15 cellular contexts compared by ENCODE assay signal in the genomic region with DNA sequence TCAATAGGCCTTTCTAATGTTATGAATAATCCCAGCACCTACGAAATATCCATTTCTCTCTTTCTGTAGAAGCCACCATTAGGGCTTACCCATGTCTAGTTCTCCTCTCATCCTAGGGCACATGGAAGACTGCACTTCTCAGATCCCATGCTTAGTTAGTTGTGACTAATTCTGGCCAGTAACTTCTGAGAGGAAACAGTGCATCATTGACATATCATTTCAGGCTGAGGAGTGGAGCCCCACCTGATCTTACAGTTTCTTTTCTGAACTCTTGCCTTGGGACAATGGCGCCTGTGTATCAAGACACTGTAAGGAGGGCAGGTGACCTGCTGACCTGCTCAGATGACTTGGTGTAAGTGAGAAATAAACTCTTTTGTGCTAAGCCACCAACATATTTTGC. TPM values are rescaled to one million over a fixed set of nuclear protein-coding genes. Genes with fewer than 3 reads are reported as not detected.
DNase-seq lines count a peak whose midpoint lies in the region; ATAC-seq, FAIRE-seq and TF ChIP-seq lines count a peak whose summit lies in the region.
"Had no signal": no experiment of that assay in that cellular context is flagged by ENCODE, and none has a peak within 500 bp of the region (broad histone marks: within the 10 kb centered on the region; RNA-seq: fewer than 3 reads in every experiment).

No MANE protein-coding gene starts in this region.

- FAIRE-seq in bronchial epithelial cell (lab: Jason Lieb, UNC): no peak

- H3K27me3 ChIP-seq in bronchial epithelial cell (ENCODE audit: control insufficient read depth, insufficient read depth, low read length): no peaks in the 10 kb centered on the region
- H3K27me3 ChIP-seq: SJCRH30 had no signal

- no peaks in the 10 kb centered on the region for H3K36me3 ChIP-seq in bronchial epithelial cell (ENCODE audit: control insufficient read depth, insufficient read depth, low read length)
- H3K36me3 ChIP-seq: SJCRH30 had no signal

- TF ChIP-seq CTCF in bronchial epithelial cell (IDR thresholded peaks at IDR 0.05; ENCODE audit: insufficient read depth, low read length, severe bottlenecking): no peak

- H3K4me3 ChIP-seq in bronchial epithelial cell (ENCODE audit: low read depth, low read length): no peak overlapping the region
- H3K4me3 ChIP-seq: SJCRH30 had no signal

- peak; percentile 21 for DNase-seq in ELR (ENCODE audit: low read depth)
- peak; percentile 2 for DNase-seq in HS-5 (ENCODE audit: low read depth)
- DNase-seq in bronchial epithelial cell (ENCODE audit: low read depth): peak; percentile 38
- peak; percentile 2 for DNase-seq in left lobe of liver (ENCODE audit: low spot score)
- DNase-seq in NOMO-1 treated with dmso at 0.1 percent for 144 hours (lab: John Stamatoyannopoulos, UW; ENCODE audit: unreplicated experiment): no peak
- DNase-seq in NCI-H748 (lab: John Stamatoyannopoulos, UW; ENCODE audit: unreplicated experiment): no peak
- DNase-seq: erythroblast; H9; naive thymus-derived CD4-positive, alpha-beta T cell; NCI-H1694 treated with DMSO at 0.1 percent for 48 hours; SJCRH30; stimulated activated CD4-positive, alpha-beta T cell treated with anti-CD3 and anti-CD28 coated beads, Interleukin-1b, Interleukin-23, amount 100 ng/mL, for 48 hours; substantia nigra had no signal

- ATAC-seq in left lobe of liver: no peak
- ATAC-seq in GM21515 (IDR thresholded peaks at IDR 0.05; ENCODE audit: unreplicated experiment): no peak
- ATAC-seq: activated CD4-positive, CD25-positive, alpha-beta regulatory T cell treated with anti-CD3 and anti-CD28 coated beads, Interleukin-2, amount 50 U/mL, for 24 hours; naive thymus-derived CD4-positive, alpha-beta T cell had no signal

RNA-seq across cellular contexts. Expression of gene TBL1XR1, which starts 39.4 kb away (rescaled TPM):
- 203 and 270 TPM in 2 replicates for total RNA-seq in bronchial epithelial cell
- total RNA-seq in left lobe of liver: 57.1 TPM

Comparison
In these comparisons a context has a peak if more than half of its experiments do, and no peak if none do; other contexts are left out.
1. DNase-seq: peak in ELR (single experiment), HS-5 (single experiment), bronchial epithelial cell (single experiment) and left lobe of liver (single experiment); none in NOMO-1 treated with dmso at 0.1 percent for 144 hours (single experiment) and NCI-H748 (single experiment).